ENCODE assay signal across 15 cellular contexts in genomic region chr14:87014854-87015253, GRCh38.
DNase-seq lines count a peak whose midpoint lies in the region; ATAC-seq and TF ChIP-seq lines count a peak whose summit lies in the region.
"Had no signal": no experiment of that assay in that cellular context is flagged by ENCODE, and none has a peak within 500 bp of the region (broad histone marks: within the 10 kb centered on the region; RNA-seq: fewer than 3 reads in every experiment).

No MANE protein-coding gene starts in this region.

- H3K4me1 ChIP-seq in PC-3 (ENCODE audit: insufficient read depth, low read length): no peaks in the 10 kb centered on the region
- peaks cover 17% of the 10 kb centered on the region for H3K4me1 ChIP-seq in foreskin keratinocyte
- H3K4me1 ChIP-seq: left lung, vagina had no signal

- no peaks in the 10 kb centered on the region for H3F3A ChIP-seq in PC-3 (ENCODE audit: low read length, unreplicated experiment)

- no peaks in the 10 kb centered on the region for H3K9me2 ChIP-seq in PC-3 (replicated peaks; ENCODE audit: low read length)

- no peaks in the 10 kb centered on the region for H3K27me3 ChIP-seq in PC-3 (ENCODE audit: low read length)
- H3K27me3 ChIP-seq in foreskin keratinocyte: no peaks in the 10 kb centered on the region
- H3K27me3 ChIP-seq: left lung, vagina had no signal

- no peaks in the 10 kb centered on the region for H3K36me3 ChIP-seq in PC-3 (ENCODE audit: low read depth, low read length)
- H3K36me3 ChIP-seq: left lung, vagina had no signal

- ATAC-seq in PC-3: no peak
- peak; percentile 36 for ATAC-seq in foreskin keratinocyte
- no peak for ATAC-seq in HG02798 (IDR thresholded peaks at IDR 0.05; ENCODE audit: poor library complexity, unreplicated experiment)
- ATAC-seq: left lung, T-cell had no signal

- H3K27ac ChIP-seq in C4-2B (no peak overlapping the region), PC-3 (ENCODE audit: low read length) (no peak overlapping the region), foreskin keratinocyte (no peak overlapping the region), coronary artery (no peak overlapping the region)
- H3K27ac ChIP-seq: left lung, vagina had no signal

- H3K9ac ChIP-seq in PC-3 (ENCODE audit: low read length): no peak overlapping the region

- BruUV-seq in PC-3 (replicated peaks; lab: Mats Ljungman, UMichigan): no TSS peak

- intact Hi-C loops in PC-3 (cut with micrococcal nuclease): no loop called here

- H3K4me3 ChIP-seq in HFF-Myc (replicated peaks; ENCODE audit: low read depth, low read length) (no peak overlapping the region), PC-3 (ENCODE audit: low read length) (no peak overlapping the region), coronary artery (no peak overlapping the region)
- H3K4me3 ChIP-seq: left lung, vagina had no signal

- H3K9me3 ChIP-seq in PC-3 (ENCODE audit: low read length): peaks cover 21% of the 10 kb centered on the region; the same call in 1 of the 2 replicates
- H3K9me3 ChIP-seq: left lung, vagina had no signal

- TF ChIP-seq CTCF in C4-2B (conservative IDR thresholded peaks at IDR 0.05) (peak; percentile 46), HFF-Myc (IDR thresholded peaks at IDR 0.05; ENCODE audit: low read depth, low read length, missing control alignments) (peak; percentile 12), PC-3 (conservative IDR thresholded peaks at IDR 0.05; ENCODE audit: low read depth, low read length) (peak; percentile 35; the same call in 1 of the 2 replicates), foreskin keratinocyte (conservative IDR thresholded peaks at IDR 0.05) (peak; percentile 48), coronary artery (IDR thresholded peaks at IDR 0.05) (no peak)

- H3K79me2 ChIP-seq in PC-3 (ENCODE audit: low read length): no peaks in the 10 kb centered on the region

- H4K20me1 ChIP-seq in PC-3 (ENCODE audit: low read length): no peaks in the 10 kb centered on the region

- no peak overlapping the region for H3K4me2 ChIP-seq in PC-3 (ENCODE audit: low read length)

- CTCF ChIA-PET in PC-3 (lab: Charles Lee): no interaction called here

- POLR2A ChIA-PET in PC-3 (lab: Charles Lee; ENCODE audit: unreplicated experiment): no interaction called here

- H2AFZ ChIP-seq in PC-3 (ENCODE audit: low read length): no peak overlapping the region

- DNase-seq in HFF-Myc (ENCODE audit: extremely low read depth, low read depth): no peak
- no peak for DNase-seq in PC-3
- no peak for DNase-seq in foreskin keratinocyte
- no peak for DNase-seq in coronary artery (ENCODE audit: low spot score)
- no peak for DNase-seq in inferior parietal cortex (ENCODE audit: extremely low spot score)
- DNase-seq: activated CD4-positive, alpha-beta T cell treated with anti-CD3 and anti-CD28 coated beads for 1 hour; activated CD8-positive, alpha-beta memory T cell treated with anti-CD3 and anti-CD28 coated beads, Interleukin-2, amount 50 U/mL, for 4 hours; activated naive CD4-positive, alpha-beta T cell; C1 segment of cervical spinal cord; Kasumi-1; left lung; T-cell had no signal
